1 cellular context compared by ENCODE assay signal in the genomic region with DNA sequence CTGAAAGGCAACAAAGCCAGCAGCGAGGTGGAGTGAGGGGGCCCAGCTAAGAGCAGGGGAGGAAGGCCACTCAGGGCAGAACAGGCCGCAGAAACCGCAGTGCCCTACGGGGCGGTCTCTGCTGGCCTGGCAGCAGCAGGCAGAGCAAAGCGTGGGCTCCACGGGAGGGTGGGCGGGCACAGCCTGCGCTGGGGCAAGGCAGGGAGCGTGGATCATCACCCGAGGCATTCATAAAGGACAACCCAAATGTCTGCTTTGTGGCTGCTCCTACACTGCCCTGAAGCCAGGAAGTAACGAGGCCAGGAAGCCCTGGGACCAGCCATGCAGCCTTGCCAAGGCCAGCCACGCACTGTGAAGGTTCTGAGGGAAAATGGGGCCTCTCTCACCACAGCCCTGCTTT.
TF ChIP-seq lines count a peak whose summit lies in the region.

No MANE protein-coding gene starts in this region.

TF ChIP-seq in GM23338, 12 proteins besides CTCF, POLR2A, EP300 and RAD21 (continued from another document):
- TF ChIP-seq, protein P1, sequence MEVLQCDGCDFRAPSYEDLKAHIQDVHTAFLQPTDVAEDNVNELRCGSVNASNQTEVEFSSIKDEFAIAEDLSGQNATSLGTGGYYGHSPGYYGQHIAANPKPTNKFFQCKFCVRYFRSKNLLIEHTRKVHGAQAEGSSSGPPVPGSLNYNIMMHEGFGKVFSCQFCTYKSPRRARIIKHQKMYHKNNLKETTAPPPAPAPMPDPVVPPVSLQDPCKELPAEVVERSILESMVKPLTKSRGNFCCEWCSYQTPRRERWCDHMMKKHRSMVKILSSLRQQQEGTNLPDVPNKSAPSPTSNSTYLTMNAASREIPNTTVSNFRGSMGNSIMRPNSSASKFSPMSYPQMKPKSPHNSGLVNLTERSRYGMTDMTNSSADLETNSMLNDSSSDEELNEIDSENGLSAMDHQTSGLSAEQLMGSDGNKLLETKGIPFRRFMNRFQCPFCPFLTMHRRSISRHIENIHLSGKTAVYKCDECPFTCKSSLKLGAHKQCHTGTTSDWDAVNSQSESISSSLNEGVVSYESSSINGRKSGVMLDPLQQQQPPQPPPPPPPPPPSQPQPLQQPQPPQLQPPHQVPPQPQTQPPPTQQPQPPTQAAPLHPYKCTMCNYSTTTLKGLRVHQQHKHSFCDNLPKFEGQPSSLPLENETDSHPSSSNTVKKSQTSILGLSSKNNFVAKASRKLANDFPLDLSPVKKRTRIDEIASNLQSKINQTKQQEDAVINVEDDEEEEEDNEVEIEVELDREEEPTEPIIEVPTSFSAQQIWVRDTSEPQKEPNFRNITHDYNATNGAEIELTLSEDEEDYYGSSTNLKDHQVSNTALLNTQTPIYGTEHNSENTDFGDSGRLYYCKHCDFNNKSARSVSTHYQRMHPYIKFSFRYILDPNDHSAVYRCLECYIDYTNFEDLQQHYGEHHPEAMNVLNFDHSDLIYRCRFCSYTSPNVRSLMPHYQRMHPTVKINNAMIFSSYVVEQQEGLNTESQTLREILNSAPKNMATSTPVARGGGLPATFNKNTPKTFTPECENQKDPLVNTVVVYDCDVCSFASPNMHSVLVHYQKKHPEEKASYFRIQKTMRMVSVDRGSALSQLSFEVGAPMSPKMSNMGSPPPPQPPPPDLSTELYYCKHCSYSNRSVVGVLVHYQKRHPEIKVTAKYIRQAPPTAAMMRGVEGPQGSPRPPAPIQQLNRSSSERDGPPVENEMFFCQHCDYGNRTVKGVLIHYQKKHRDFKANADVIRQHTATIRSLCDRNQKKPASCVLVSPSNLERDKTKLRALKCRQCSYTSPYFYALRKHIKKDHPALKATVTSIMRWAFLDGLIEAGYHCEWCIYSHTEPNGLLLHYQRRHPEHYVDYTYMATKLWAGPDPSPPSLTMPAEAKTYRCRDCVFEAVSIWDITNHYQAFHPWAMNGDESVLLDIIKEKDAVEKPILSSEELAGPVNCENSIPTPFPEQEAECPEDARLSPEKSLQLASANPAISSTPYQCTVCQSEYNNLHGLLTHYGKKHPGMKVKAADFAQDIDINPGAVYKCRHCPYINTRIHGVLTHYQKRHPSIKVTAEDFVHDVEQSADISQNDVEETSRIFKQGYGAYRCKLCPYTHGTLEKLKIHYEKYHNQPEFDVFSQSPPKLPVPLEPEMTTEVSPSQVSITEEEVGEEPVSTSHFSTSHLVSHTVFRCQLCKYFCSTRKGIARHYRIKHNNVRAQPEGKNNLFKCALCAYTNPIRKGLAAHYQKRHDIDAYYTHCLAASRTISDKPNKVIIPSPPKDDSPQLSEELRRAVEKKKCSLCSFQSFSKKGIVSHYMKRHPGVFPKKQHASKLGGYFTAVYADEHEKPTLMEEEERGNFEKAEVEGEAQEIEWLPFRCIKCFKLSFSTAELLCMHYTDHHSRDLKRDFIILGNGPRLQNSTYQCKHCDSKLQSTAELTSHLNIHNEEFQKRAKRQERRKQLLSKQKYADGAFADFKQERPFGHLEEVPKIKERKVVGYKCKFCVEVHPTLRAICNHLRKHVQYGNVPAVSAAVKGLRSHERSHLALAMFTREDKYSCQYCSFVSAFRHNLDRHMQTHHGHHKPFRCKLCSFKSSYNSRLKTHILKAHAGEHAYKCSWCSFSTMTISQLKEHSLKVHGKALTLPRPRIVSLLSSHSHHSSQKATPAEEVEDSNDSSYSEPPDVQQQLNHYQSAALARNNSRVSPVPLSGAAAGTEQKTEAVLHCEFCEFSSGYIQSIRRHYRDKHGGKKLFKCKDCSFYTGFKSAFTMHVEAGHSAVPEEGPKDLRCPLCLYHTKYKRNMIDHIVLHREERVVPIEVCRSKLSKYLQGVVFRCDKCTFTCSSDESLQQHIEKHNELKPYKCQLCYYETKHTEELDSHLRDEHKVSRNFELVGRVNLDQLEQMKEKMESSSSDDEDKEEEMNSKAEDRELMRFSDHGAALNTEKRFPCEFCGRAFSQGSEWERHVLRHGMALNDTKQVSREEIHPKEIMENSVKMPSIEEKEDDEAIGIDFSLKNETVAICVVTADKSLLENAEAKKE (CRISPR knock-in tag; IDR thresholded peaks at IDR 0.05) = no peak
- TF ChIP-seq, protein P2, sequence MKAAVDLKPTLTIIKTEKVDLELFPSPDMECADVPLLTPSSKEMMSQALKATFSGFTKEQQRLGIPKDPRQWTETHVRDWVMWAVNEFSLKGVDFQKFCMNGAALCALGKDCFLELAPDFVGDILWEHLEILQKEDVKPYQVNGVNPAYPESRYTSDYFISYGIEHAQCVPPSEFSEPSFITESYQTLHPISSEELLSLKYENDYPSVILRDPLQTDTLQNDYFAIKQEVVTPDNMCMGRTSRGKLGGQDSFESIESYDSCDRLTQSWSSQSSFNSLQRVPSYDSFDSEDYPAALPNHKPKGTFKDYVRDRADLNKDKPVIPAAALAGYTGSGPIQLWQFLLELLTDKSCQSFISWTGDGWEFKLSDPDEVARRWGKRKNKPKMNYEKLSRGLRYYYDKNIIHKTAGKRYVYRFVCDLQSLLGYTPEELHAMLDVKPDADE (IDR thresholded peaks at IDR 0.05) = no peak
- TF ChIP-seq STAT1 (IDR thresholded peaks at IDR 0.05; ENCODE audit: unreplicated experiment) = no peak
